In genomic region chr7:76512941-76513816, GRCh38 we compare ENCODE assay signal across 10 cellular contexts. TPM values are rescaled to one million over a fixed set of nuclear protein-coding genes. Genes with fewer than 3 reads are reported as not detected.
DNase-seq lines count a peak whose midpoint lies in the region; ATAC-seq and TF ChIP-seq lines count a peak whose summit lies in the region.
"Had no signal": no experiment of that assay in that cellular context is flagged by ENCODE, and none has a peak within 500 bp of the region (broad histone marks: within the 10 kb centered on the region; RNA-seq: fewer than 3 reads in every experiment).

No MANE protein-coding gene starts in this region.

- TF ChIP-seq POLR2A in spleen (IDR thresholded peaks at IDR 0.05) = no peak

- peak; percentile 27 for DNase-seq in activated T-cell treated with anti-CD3 and anti-CD28 coated beads, Interleukin-2, amount 50 U/mL, for 24 hours
- no peak for DNase-seq in activated T-cell treated with anti-CD3 and anti-CD28 coated beads, Interleukin-2, amount 50 U/mL, for 4 hours
- DNase-seq in NCI-H460 (ENCODE audit: extremely low read depth, low read depth) (peak; percentile 32), fibroblast of lung (ENCODE audit: low read depth in 2 of 2) (no peak), spleen (peak; percentile 77), NCI-H146 (lab: John Stamatoyannopoulos, UW) (no peak)
- no peak for DNase-seq in activated CD4-positive, alpha-beta T cell treated with anti-CD3 and anti-CD28 coated beads for 1 hour
- DNase-seq in activated CD4-positive, alpha-beta T cell treated with anti-CD3 and anti-CD28 coated beads for 4 hours = no peak
- DNase-seq: NCI-H1105 treated with DMSO at 0.1 percent for 48 hours had no signal

- H3K9me3 ChIP-seq in fibroblast of lung (ENCODE audit: control insufficient read depth, insufficient read depth, low read depth, low read length) (no peaks in the 10 kb centered on the region), spleen (no peaks in the 10 kb centered on the region)
- H3K9me3 ChIP-seq: HAP-1 had no signal

- H3K4me1 Mint-ChIP-seq in activated T-cell treated with anti-CD3 and anti-CD28 coated beads, Interleukin-2, amount 50 U/mL, for 24 hours (ENCODE audit: low read depth) = no peaks in the 10 kb centered on the region
- peaks cover 3% of the 10 kb centered on the region for H3K4me1 Mint-ChIP-seq in activated T-cell treated with anti-CD3 and anti-CD28 coated beads, Interleukin-2, amount 50 U/mL, for 4 hours (ENCODE audit: low read depth)

- H3K9me3 Mint-ChIP-seq in activated T-cell treated with anti-CD3 and anti-CD28 coated beads, Interleukin-2, amount 50 U/mL, for 24 hours = no peaks in the 10 kb centered on the region
- no peaks in the 10 kb centered on the region for H3K9me3 Mint-ChIP-seq in activated T-cell treated with anti-CD3 and anti-CD28 coated beads, Interleukin-2, amount 50 U/mL, for 4 hours

- no peak overlapping the region for H3K9ac ChIP-seq in fibroblast of lung (ENCODE audit: insufficient read depth, low read length)

- no peaks in the 10 kb centered on the region for H3K27me3 Mint-ChIP-seq in activated T-cell treated with anti-CD3 and anti-CD28 coated beads, Interleukin-2, amount 50 U/mL, for 24 hours
- no peaks in the 10 kb centered on the region for H3K27me3 Mint-ChIP-seq in activated T-cell treated with anti-CD3 and anti-CD28 coated beads, Interleukin-2, amount 50 U/mL, for 4 hours (ENCODE audit: low read depth)

- H3K36me3 Mint-ChIP-seq in activated T-cell treated with anti-CD3 and anti-CD28 coated beads, Interleukin-2, amount 50 U/mL, for 24 hours (ENCODE audit: low read depth) = no peaks in the 10 kb centered on the region
- H3K36me3 Mint-ChIP-seq in activated T-cell treated with anti-CD3 and anti-CD28 coated beads, Interleukin-2, amount 50 U/mL, for 4 hours (ENCODE audit: insufficient read depth) = no peaks in the 10 kb centered on the region

- no peak overlapping the region for H3K27ac Mint-ChIP-seq in activated T-cell treated with anti-CD3 and anti-CD28 coated beads, Interleukin-2, amount 50 U/mL, for 24 hours

- H3K4me3 Mint-ChIP-seq in activated T-cell treated with anti-CD3 and anti-CD28 coated beads, Interleukin-2, amount 50 U/mL, for 24 hours = no peak overlapping the region
- H3K4me3 Mint-ChIP-seq in activated T-cell treated with anti-CD3 and anti-CD28 coated beads, Interleukin-2, amount 50 U/mL, for 4 hours = no peak overlapping the region

- H3K27ac ChIP-seq in fibroblast of lung (ENCODE audit: insufficient read depth, low read length) (no peak overlapping the region), spleen (peak overlapping the region in 5 of 8 donors; percentile 38 to 69 (median 67))

- H3K27me3 ChIP-seq in fibroblast of lung (ENCODE audit: control insufficient read depth, insufficient read depth, low read length) = no peaks in the 10 kb centered on the region
- H3K27me3 ChIP-seq in spleen (replicated peaks in 1 of 7) = peaks cover 0 to 6% (median 0%) of the 10 kb centered on the region in 7 donors

- H3K36me3 ChIP-seq in fibroblast of lung (ENCODE audit: control insufficient read depth, insufficient read depth, low read length) (no peaks in the 10 kb centered on the region), spleen (no peaks in the 10 kb centered on the region)
- H3K36me3 ChIP-seq: HAP-1 had no signal

- WGBS in spleen, 5 donors = 56 to 65% (median 64%) methylated on average over 16 to 21 of the region's 21 CpGs

- no peaks in the 10 kb centered on the region for H4K20me1 ChIP-seq in fibroblast of lung (ENCODE audit: control insufficient read depth, extremely low read depth, insufficient read depth, low read length)

- no peaks in the 10 kb centered on the region for H3K79me2 ChIP-seq in fibroblast of lung (ENCODE audit: control insufficient read depth, insufficient read depth, low read length)

- ATAC-seq in activated T-cell treated with anti-CD3 and anti-CD28 coated beads, Interleukin-2, amount 50 U/mL, for 4 hours = no peak

- intact Hi-C loops in spleen (cut with DNase I; ENCODE audit: low total_unique reads) = no loop called here

- no peak overlapping the region for H3K4me2 ChIP-seq in fibroblast of lung (ENCODE audit: extremely low read depth, insufficient read depth, low read length)

- H3K4me3 ChIP-seq in fibroblast of lung (replicated peaks in 1 of 4; ENCODE audit: control extremely low read depth in 1 of 4, insufficient read depth in 1 of 4, low read depth in 3 of 4, low read length in 4 of 4) = no peak overlapping the region
- H3K4me3 ChIP-seq in spleen = peak overlapping the region in 1 of 8 donors; percentile 27
- H3K4me3 ChIP-seq: HAP-1 had no signal

- H3K4me1 ChIP-seq in fibroblast of lung (ENCODE audit: control insufficient read depth, extremely low read depth, insufficient read depth, low read length) (no peaks in the 10 kb centered on the region), spleen (peaks cover 0 to 37% (median 16%) of the 10 kb centered on the region in 6 donors)

- TF ChIP-seq CTCF in fibroblast of lung (conservative IDR thresholded peaks at IDR 0.05 in 1 of 2, IDR thresholded peaks at IDR 0.05 in 1 of 2; ENCODE audit: low read depth in 1 of 2, low read length in 2 of 2) (peak; percentile 6 to 35), spleen (IDR thresholded peaks at IDR 0.05 in 8 of 11, conservative IDR thresholded peaks at IDR 0.05 in 3 of 11) (peak in 2 of 11 experiments; percentile 20 to 38)

- H2AFZ ChIP-seq in fibroblast of lung (ENCODE audit: low read length) = no peak overlapping the region

RNA-seq across cellular contexts. Expression of gene UPK3B, which starts 2.8 kb away (rescaled TPM):
- total RNA-seq in activated T-cell treated with anti-CD3 and anti-CD28 coated beads, Interleukin-2, amount 50 U/mL, for 4 hours = 1 to 10 TPM in 1 of 3 donors, under 1 TPM in 2; 0.37 to 1.0 (median 0.40) TPM
- total RNA-seq in NCI-H460 (2014; rRNA removed; shearing (Covaris generic)) = 0.15 TPM in 1 of 2 replicates, not detected in the other
- 0.14 TPM in 1 of 2 replicates, not detected in the other for polyA plus RNA-seq in NCI-H460 (2014; cell fraction: nucleus; rRNA removed)
- total RNA-seq in fibroblast of lung = under 0.01 and 0.50 TPM in 2 replicates
- not detected in 2 replicates for polyA plus RNA-seq in fibroblast of lung
- polyA plus RNA-seq in fibroblast of lung (2012) = not detected in 2 replicates
- polyA minus RNA-seq in fibroblast of lung (ENCODE audit: low replicate concordance) = not detected in 2 replicates
- 1 to 10 TPM; 1.9 to 4.4 (median 3.0) TPM for total RNA-seq in spleen
- polyA plus RNA-seq in spleen = 1 to 10 TPM in 2 of 3 donors, under 1 TPM in 1; 0.21 to 1.9 (median 1.2) TPM

RNA-seq across cellular contexts. Expression of gene SPDYE16, which starts 29.9 kb away (rescaled TPM):
- total RNA-seq in activated T-cell treated with anti-CD3 and anti-CD28 coated beads, Interleukin-2, amount 50 U/mL, for 4 hours = under 1 TPM in 1 of 3 donors, not detected in 2; 0.24 TPM
- not detected in 2 replicates for total RNA-seq in NCI-H460 (2014; rRNA removed; shearing (Covaris generic))
- 0.19 TPM in 1 of 2 replicates, not detected in the other for polyA plus RNA-seq in NCI-H460 (2014; cell fraction: nucleus; rRNA removed)
- total RNA-seq in fibroblast of lung (0.17 and 0.51 TPM in 2 replicates), spleen (under 1 TPM in 4 of 7 donors, not detected in 3; 0.64 to 0.82 (median 0.75) TPM)
- polyA plus RNA-seq in fibroblast of lung (not detected in 2 replicates), spleen (under 1 TPM in 2 of 3 donors, not detected in 1; 0.06 to 0.13 TPM)
- 0.14 TPM in 1 of 2 replicates, not detected in the other for polyA plus RNA-seq in fibroblast of lung (2012)
- polyA minus RNA-seq in fibroblast of lung (ENCODE audit: low replicate concordance) = not detected in 2 replicates

RNA-seq across cellular contexts. Expression of gene DTX2, which starts 51.7 kb away (rescaled TPM):
- total RNA-seq in activated T-cell treated with anti-CD3 and anti-CD28 coated beads, Interleukin-2, amount 50 U/mL, for 4 hours = 10 to 100 TPM; 17.7 to 25.7 (median 21.7) TPM
- 5.5 and 6.1 TPM in 2 replicates for total RNA-seq in NCI-H460 (2014; rRNA removed; shearing (Covaris generic))
- 13.5 and 15.2 TPM in 2 replicates for polyA plus RNA-seq in NCI-H460 (2014; cell fraction: nucleus; rRNA removed)
- total RNA-seq in fibroblast of lung = 2.6 and 6.8 TPM in 2 replicates
- 2.2 and 3.4 TPM in 2 replicates for polyA plus RNA-seq in fibroblast of lung
- 5.8 and 9.1 TPM in 2 replicates for polyA plus RNA-seq in fibroblast of lung (2012)
- polyA minus RNA-seq in fibroblast of lung (ENCODE audit: low replicate concordance) = 24.3 and 35.4 TPM in 2 replicates
- total RNA-seq in spleen = 10 to 100 TPM; 38.6 to 60.6 (median 44.5) TPM
- 10 to 100 TPM; 17.9 to 50.9 (median 36.2) TPM for polyA plus RNA-seq in spleen

Comparison
In these comparisons a context has a peak if more than half of its experiments do, and no peak if none do; other contexts are left out.
1. DNase-seq: peak in activated T-cell treated with anti-CD3 and anti-CD28 coated beads, Interleukin-2, amount 50 U/mL, for 24 hours (single experiment), NCI-H460 (single experiment) and spleen (single experiment); none in activated T-cell treated with anti-CD3 and anti-CD28 coated beads, Interleukin-2, amount 50 U/mL, for 4 hours (single experiment), fibroblast of lung (0 of 2), NCI-H146 (single experiment), activated CD4-positive, alpha-beta T cell treated with anti-CD3 and anti-CD28 coated beads for 1 hour (single experiment) and activated CD4-positive, alpha-beta T cell treated with anti-CD3 and anti-CD28 coated beads for 4 hours (0 of 2).